ENCODE assay signal across 29 cellular contexts in genomic region chr4:119302073-119302832, GRCh38. TPM values are rescaled to one million over a fixed set of nuclear protein-coding genes. Genes with fewer than 3 reads are reported as not detected.
DNase-seq lines count a peak whose midpoint lies in the region; ATAC-seq, FAIRE-seq and TF ChIP-seq lines count a peak whose summit lies in the region.
"Had no signal": no experiment of that assay in that cellular context is flagged by ENCODE, and none has a peak within 500 bp of the region (broad histone marks: within the 10 kb centered on the region; RNA-seq: fewer than 3 reads in every experiment).

No MANE protein-coding gene starts in this region.

- POLR2A ChIA-PET in Caco-2 (lab: Charles Lee) = no interaction called here
- POLR2A ChIA-PET in GM12878 (lab: Charles Lee) = no interaction called here

- TF ChIP-seq EP300 in GM12878 (IDR thresholded peaks at IDR 0.05; ENCODE audit: borderline replicate concordance in 1 of 2, control insufficient read depth in 1 of 2, low read depth in 2 of 2, low read length in 2 of 2) = no peak

- peaks cover 20% of the 10 kb centered on the region for H4K20me1 ChIP-seq in Loucy (ENCODE audit: insufficient read depth, low read length, poor library complexity, severe bottlenecking)
- no peaks in the 10 kb centered on the region for H4K20me1 ChIP-seq in GM12878 (ENCODE audit: control insufficient read depth, insufficient read depth)

- no peaks in the 10 kb centered on the region for H3K36me3 ChIP-seq in Caco-2 (ENCODE audit: control insufficient read depth, insufficient read depth, low read length)
- 0 out of 2 replicates have a peak, but pooled peaks cover 4% of the 10 kb centered on the region for H3K36me3 ChIP-seq in Loucy (ENCODE audit: insufficient read depth, low read length)
- no peaks in the 10 kb centered on the region for H3K36me3 ChIP-seq in GM12878 (ENCODE audit: control insufficient read depth in 2 of 2, insufficient read depth in 2 of 2, low read length in 1 of 2)
- H3K36me3 ChIP-seq in SJCRH30 = peaks cover 16% of the 10 kb centered on the region

- no peaks in the 10 kb centered on the region for H3K4me1 ChIP-seq in Caco-2
- peaks cover 33% of the 10 kb centered on the region for H3K4me1 ChIP-seq in Loucy (ENCODE audit: insufficient read depth, low read length, poor library complexity, severe bottlenecking)
- no peaks in the 10 kb centered on the region for H3K4me1 ChIP-seq in GM12878 (ENCODE audit: control insufficient read depth, insufficient read depth, low read length)
- peaks cover 5% of the 10 kb centered on the region; the same call in 1 of the 2 replicates for H3K4me1 ChIP-seq in SJCRH30

- no peak overlapping the region for H3K4me3 ChIP-seq in Caco-2 (ENCODE audit: low read depth, low read length)
- H3K4me3 ChIP-seq in Loucy (ENCODE audit: low read length, poor library complexity, severe bottlenecking) = peak overlapping the region; percentile 92
- no peak overlapping the region for H3K4me3 ChIP-seq in GM12878
- H3K4me3 ChIP-seq in SJCRH30 = no peak overlapping the region
- H3K4me3 ChIP-seq: lower lobe of right lung, mucosa of descending colon, Peyer's patch, tibial artery had no signal

- no peaks in the 10 kb centered on the region for H3K9me2 ChIP-seq in Loucy (replicated peaks; ENCODE audit: low read depth, low read length)

- H3K27me3 ChIP-seq in Caco-2 (replicated peaks; ENCODE audit: control insufficient read depth, insufficient read depth, low read length) (no peaks in the 10 kb centered on the region), Loucy (ENCODE audit: insufficient read depth, low read length, poor library complexity, severe bottlenecking) (no peaks in the 10 kb centered on the region), GM12878 (replicated peaks in 1 of 2; ENCODE audit: control insufficient read depth in 2 of 2, insufficient read depth in 2 of 2, low read length in 1 of 2) (no peaks in the 10 kb centered on the region), SJCRH30 (no peaks in the 10 kb centered on the region)
- H3K27me3 ChIP-seq: Peyer's patch, tibial artery had no signal

- RAD21 ChIA-PET in GM12878 (lab: Charles Lee; ENCODE audit: unreplicated experiment) = no interaction called here

- H3K9me3 ChIP-seq in Caco-2 (no peaks in the 10 kb centered on the region), Loucy (ENCODE audit: insufficient read depth, low read depth, low read length) (no peaks in the 10 kb centered on the region), GM12878 (replicated peaks; ENCODE audit: control insufficient read depth, insufficient read depth, low read length) (no peaks in the 10 kb centered on the region), SJCRH30 (replicated peaks) (no peaks in the 10 kb centered on the region)
- H3K9me3 ChIP-seq: lower lobe of right lung, mucosa of descending colon, Peyer's patch, tibial artery had no signal

- no peaks in the 10 kb centered on the region for H3K27me3 Mint-ChIP-seq in Caco-2 (ENCODE audit: insufficient read depth, unreplicated experiment)
- peaks cover 4 to 16% of the 10 kb centered on the region in 2 donors for H3K27me3 Mint-ChIP-seq in natural killer cell (ENCODE audit: low read depth in 2 of 2)
- H3K27me3 Mint-ChIP-seq: T-helper 17 cell had no signal

- DNase-seq in Caco-2 (no peak), GM12878 (ENCODE audit: low read depth, low spot score) (no peak), natural killer cell (no peak), NCI-H1092 treated with DMSO at 0.1 percent for 48 hours (lab: John Stamatoyannopoulos, UW) (no peak), SJCRH30 (no peak)
- DNase-seq: activated T-cell treated with anti-CD3 and anti-CD28 coated beads, Interleukin-2, amount 50 U/mL, for 1 hour; DND-41; effector CD4-positive, alpha-beta T cell; erythroblast; foreskin melanocyte; hippocampal formation; IMR-90; lower lobe of right lung; mucosa of descending colon; NCI-H1417 treated with DMSO at 0.1 percent for 48 hours; Peyer's patch; small intestine; stimulated activated naive CD8-positive, alpha-beta T cell treated with anti-CD3 and anti-CD28 coated beads, Interleukin-15, amount 100 ng/mL, for 72 hours; T-helper 17 cell; tibial artery; WERI-Rb-1 had no signal

- ATAC-seq in GM12878 = no peak
- no peak for ATAC-seq in natural killer cell
- ATAC-seq in HG03097 (IDR thresholded peaks at IDR 0.05; ENCODE audit: low FRiP score, unreplicated experiment) = no peak
- ATAC-seq: activated naive CD4-positive, alpha-beta T cell treated with anti-CD3 and anti-CD28 coated beads, Interleukin-2, amount 50 U/mL, for 72 hours; lower lobe of right lung; mucosa of descending colon; stimulated activated naive CD8-positive, alpha-beta T cell treated with anti-CD3 and anti-CD28 coated beads, Interleukin-15, amount 100 ng/mL, for 72 hours; T-helper 17 cell had no signal

- TF ChIP-seq POLR2A in GM12878 (IDR thresholded peaks at IDR 0.05; ENCODE audit: low read depth, low read length) = no peak

- intact Hi-C loops in Caco-2 (cut with micrococcal nuclease; ENCODE audit: unreplicated experiment) = loop anchor here (5.0 kb wide), 1 partner anchor 275 kb away; no protein-coding TSS in a partner anchor
- intact Hi-C loops in GM12878 (cut with micrococcal nuclease; ENCODE audit: unreplicated experiment) = loop anchor here (5.0 kb wide), 2 partner anchors 150 to 750 kb away; no protein-coding TSS in a partner anchor
- intact Hi-C loops in natural killer cell (cut with micrococcal nuclease) = loop anchor here (10.0 kb wide), 1 partner anchor 1027 kb away; no protein-coding TSS in a partner anchor

- FAIRE-seq in GM12878 (lab: Jason Lieb, UNC) = no peak
- FAIRE-seq: GM19239, islet of Langerhans, small intestine had no signal

- in situ Hi-C loops in GM12878 (cut with MboI) = loop anchor here (5.0 kb wide), 2 partner anchors 260 to 755 kb away; no protein-coding TSS in a partner anchor

- H3K36me3 Mint-ChIP-seq in Caco-2 (ENCODE audit: insufficient read depth, unreplicated experiment) (peaks cover 45% of the 10 kb centered on the region), natural killer cell (no peaks in the 10 kb centered on the region)

- H3K4me3 Mint-ChIP-seq in Caco-2 (ENCODE audit: unreplicated experiment) (peak overlapping the region; percentile 99), natural killer cell (peak overlapping the region; percentile 18)

- WGBS in GM12878 (ENCODE audit: insufficient coverage, insufficient replicate concordance, low lambda C conversion rate, missing lambda C conversion rate) = 81% methylated on average over 5 of the region's 5 CpGs

- CTCF ChIA-PET in Caco-2 (lab: Charles Lee) = no interaction called here
- CTCF ChIA-PET in GM12878 (lab: Yijun Ruan, JAX) = no interaction called here

- H3K9ac ChIP-seq in Loucy (ENCODE audit: low read depth, low read length, poor library complexity, severe bottlenecking) (peak overlapping the region; percentile 7), GM12878 (ENCODE audit: control insufficient read depth, insufficient read depth, low read length) (no peak overlapping the region)

- peaks cover 6% of the 10 kb centered on the region; the same call in 1 of the 2 replicates for H3F3A ChIP-seq in Loucy (ENCODE audit: low read depth)

- H3K27ac ChIP-seq in GM12878 (ENCODE audit: control insufficient read depth, insufficient read depth) (no peak overlapping the region), SJCRH30 (no peak overlapping the region)
- H3K27ac ChIP-seq: WERI-Rb-1 had no signal

- H3K79me2 ChIP-seq in Loucy (ENCODE audit: insufficient read depth, low read length) (peaks cover 31% of the 10 kb centered on the region), GM12878 (ENCODE audit: control insufficient read depth, insufficient read depth, low read length) (peaks cover 26% of the 10 kb centered on the region)

- H2AFZ ChIP-seq in Loucy (ENCODE audit: low read length) (no peak overlapping the region), GM12878 (ENCODE audit: control insufficient read depth, low read depth, low read length) (no peak overlapping the region)

- H3K4me1 Mint-ChIP-seq in Caco-2 (ENCODE audit: low read depth, unreplicated experiment) = peaks cover 11% of the 10 kb centered on the region
- H3K4me1 Mint-ChIP-seq in natural killer cell = peaks cover 30 to 32% of the 10 kb centered on the region in 2 donors

- H3K9me3 Mint-ChIP-seq in Caco-2 (ENCODE audit: unreplicated experiment) (no peaks in the 10 kb centered on the region), natural killer cell (no peaks in the 10 kb centered on the region)

- H3K4me2 ChIP-seq in Loucy (ENCODE audit: low read depth, low read length, poor library complexity, severe bottlenecking) = peak overlapping the region; percentile 86
- H3K4me2 ChIP-seq in GM12878 (ENCODE audit: control insufficient read depth, insufficient read depth) = peak overlapping the region; percentile 62; the same call in 1 of the 2 replicates

- TF ChIP-seq CTCF in Caco-2 (IDR thresholded peaks at IDR 0.05; ENCODE audit: insufficient read depth in 1 of 2, low read depth in 1 of 2, low read length in 1 of 2, severe bottlenecking in 1 of 2, unreplicated experiment in 1 of 2) (no peak), Loucy (conservative IDR thresholded peaks at IDR 0.05; ENCODE audit: low read length) (no peak), GM12878 (IDR thresholded peaks at IDR 0.05 in 2 of 3, conservative IDR thresholded peaks at IDR 0.05 in 1 of 3; ENCODE audit: control insufficient read depth in 2 of 3, extremely low read depth in 1 of 3, insufficient read depth in 1 of 3, low read depth in 3 of 3, low read length in 3 of 3) (no peak), natural killer cell (IDR thresholded peaks at IDR 0.05) (no peak)

- H3K27ac Mint-ChIP-seq in Caco-2 (ENCODE audit: unreplicated experiment) = no peak overlapping the region
- H3K27ac Mint-ChIP-seq in natural killer cell = peak overlapping the region in 1 of 2 donors; percentile 100

- no peak for TF ChIP-seq RAD21 in GM12878 (IDR thresholded peaks at IDR 0.05; ENCODE audit: insufficient read depth, low read depth, low read length)

- SMC1A ChIA-PET in GM12878 (lab: Charles Lee; ENCODE audit: uncharacterized antibody, unreplicated experiment) = no interaction called here

- BruUV-seq in Caco-2 (replicated peaks; lab: Mats Ljungman, UMichigan) (no TSS peak), GM12878 (replicated peaks; lab: Mats Ljungman, UMichigan) (no TSS peak)

RNA-seq across cellular contexts. Expression of gene FABP2, which starts 19.7 kb away (rescaled TPM):
- total RNA-seq in Caco-2 (2022) = not detected in 2 replicates
- not detected in 2 replicates for total RNA-seq in GM12878 (2013; cell fraction: nucleolus; rRNA removed)
- total RNA-seq in GM12878 (2014; rRNA removed) = not detected in 2 replicates
- total RNA-seq in GM12878 (2014; rRNA removed; fragmentation: Illumina TruSeq; extraction: Trizol) = not detected in 2 replicates
- not detected in 2 replicates for total RNA-seq in GM12878 (2021)
- polyA plus RNA-seq in GM12878 (2011; ENCODE audit: low read depth) = not detected
- polyA plus RNA-seq in GM12878 (2011; rRNA removed) = not detected in 2 replicates
- not detected in 2 replicates for polyA plus RNA-seq in GM12878 (2011; cell fraction: cytosol; rRNA removed)
- not detected in 2 replicates for polyA plus RNA-seq in GM12878 (2011; cell fraction: nucleus; rRNA removed)
- polyA plus RNA-seq in GM12878 (2012) = not detected in 2 replicates
- polyA plus RNA-seq in GM12878 (2014; fragmentation: Illumina TruSeq; extraction: Trizol) = not detected in 2 replicates
- not detected for polyA plus RNA-seq in GM12878 (2014; fragmentation: Nextera tagmentation; extraction: Ambion mirVana)
- polyA plus RNA-seq in GM12878 (2014; rRNA removed) = not detected in 2 replicates
- polyA plus RNA-seq in GM12878 (2016; fragmentation: Nextera tagmentation; extraction: Ambion mirVana) = not detected
- polyA minus RNA-seq in GM12878 (2011; rRNA and poly(A)+ RNA removed) = not detected in 2 replicates
- polyA minus RNA-seq in GM12878 (2011; cell fraction: cytosol; rRNA and poly(A)+ RNA removed) = not detected in 2 replicates
- not detected in 2 replicates for polyA minus RNA-seq in GM12878 (2011; cell fraction: nucleus; rRNA and poly(A)+ RNA removed)
- total RNA-seq in natural killer cell = not detected
- not detected in 2 replicates for total RNA-seq in SJCRH30 (2014; rRNA removed; shearing (Covaris generic))
- total RNA-seq: activated naive CD4-positive, alpha-beta T cell treated with anti-CD3 and anti-CD28 coated beads, Interleukin-2, amount 50 U/mL, for 72 hours; chondrocyte; IMR-90; lower lobe of right lung; M059J; NCI-H460; T-helper 17 cell had no signal
- polyA plus RNA-seq: IMR-90 had no signal
